In the genomic region with DNA sequence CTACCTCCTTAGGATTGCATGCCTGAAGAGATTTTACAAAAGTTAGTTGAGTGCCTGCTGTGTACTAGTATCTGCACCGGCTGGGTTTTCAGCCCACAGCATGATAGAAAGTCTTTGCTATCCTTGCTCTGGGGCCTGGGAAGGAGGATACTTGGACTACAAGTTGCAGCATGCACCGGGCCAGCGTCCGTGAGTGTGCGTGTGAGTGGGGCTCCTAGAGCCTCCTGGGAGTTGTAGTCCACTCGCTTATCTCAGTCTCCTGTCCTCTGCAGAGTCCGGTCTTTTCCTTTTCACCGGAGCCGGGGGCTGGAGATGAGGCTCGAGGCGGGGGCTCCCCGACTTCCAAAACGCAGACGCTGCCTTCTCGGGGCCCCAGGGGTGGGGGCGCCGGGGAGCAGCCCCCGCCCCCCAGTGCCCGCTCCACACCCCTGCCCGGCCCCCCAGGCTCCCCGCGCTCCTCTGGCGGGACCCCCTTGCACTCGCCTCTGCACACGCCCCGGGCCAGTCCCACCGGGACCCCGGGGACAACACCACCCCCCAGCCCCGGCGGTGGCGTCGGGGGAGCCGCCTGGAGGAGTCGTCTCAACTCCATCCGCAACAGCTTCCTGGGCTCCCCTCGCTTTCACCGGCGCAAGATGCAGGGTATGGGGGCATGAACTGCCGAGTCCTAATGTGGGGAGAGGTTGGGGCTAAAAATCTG, we compare ENCODE assay signal across 1 cellular context.
A peak's percentile ranks its signal among the peaks of the same experiment; 100 is the strongest.
TF ChIP-seq lines count a peak whose summit lies in the region.

No MANE protein-coding gene starts in this region.

TF ChIP-seq in H1, 55 proteins besides CTCF, POLR2A, EP300 and RAD21:
- TF ChIP-seq CHD2 (IDR thresholded peaks at IDR 0.05; ENCODE audit: low read length) (no peak), SIX5 (IDR thresholded peaks at IDR 0.05; ENCODE audit: low read depth, low read length) (peak; percentile 96), CTBP2 (IDR thresholded peaks at IDR 0.05; ENCODE audit: borderline replicate concordance, insufficient read depth, insufficient read length, low read length) (no peak), JUN (IDR thresholded peaks at IDR 0.05; ENCODE audit: low read depth, low read length) (no peak), SAP30 (IDR thresholded peaks at IDR 0.05; ENCODE audit: insufficient read depth, insufficient replicate concordance, low read length) (no peak), TBP (IDR thresholded peaks at IDR 0.05; ENCODE audit: low read depth, low read length) (no peak)
- TF ChIP-seq, protein P1, sequence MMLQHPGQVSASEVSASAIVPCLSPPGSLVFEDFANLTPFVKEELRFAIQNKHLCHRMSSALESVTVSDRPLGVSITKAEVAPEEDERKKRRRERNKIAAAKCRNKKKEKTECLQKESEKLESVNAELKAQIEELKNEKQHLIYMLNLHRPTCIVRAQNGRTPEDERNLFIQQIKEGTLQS (IDR thresholded peaks at IDR 0.05; ENCODE audit: insufficient read depth, low read depth, low read length), result 0 out of 2 replicates have a peak, but pooled peaks have one; percentile 15
